ENCODE assay signal across 8 cellular contexts in the genomic region with DNA sequence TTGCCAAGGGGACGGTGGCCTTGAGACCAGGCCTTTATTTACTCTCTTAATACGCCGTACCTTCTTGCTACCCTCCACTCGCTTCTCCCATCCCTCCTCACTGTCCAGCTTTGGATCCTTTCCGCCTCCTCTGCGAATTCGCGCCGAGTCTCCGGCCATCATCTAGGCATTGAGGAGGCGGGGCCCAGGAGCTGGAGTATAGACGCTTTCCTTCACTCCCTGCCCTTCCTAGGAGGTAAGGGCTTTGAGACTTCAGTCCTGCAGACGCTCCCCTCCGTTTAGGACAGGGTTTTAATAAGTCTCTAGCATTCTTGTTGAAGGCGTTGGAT. TPM values are rescaled to one million over a fixed set of nuclear protein-coding genes. Genes with fewer than 3 reads are reported as not detected.
A peak's percentile ranks its signal among the peaks of the same experiment; 100 is the strongest.
DNase-seq lines count a peak whose midpoint lies in the region; ATAC-seq and TF ChIP-seq lines count a peak whose summit lies in the region.

No MANE protein-coding gene starts in this region.

- H3K4me1 Mint-ChIP-seq in activated CD4-positive, alpha-beta T cell treated with anti-CD3 and anti-CD28 coated beads, Interleukin-2, amount 10 ng/mL, durations not matched to agents 7 days and 5 days, result peaks cover 44% of the 10 kb centered on the region

- no peak for TF ChIP-seq CTCF in fibroblast of mammary gland (conservative IDR thresholded peaks at IDR 0.05; ENCODE audit: control insufficient read depth, insufficient read depth, low read depth, low read length)

- peak overlapping the region; percentile 99 for H3K4me3 Mint-ChIP-seq in activated CD4-positive, alpha-beta T cell treated with anti-CD3 and anti-CD28 coated beads, Interleukin-2, amount 10 ng/mL, durations not matched to agents 7 days and 5 days

- CTCF ChIA-PET in activated CD4-positive, alpha-beta T cell treated with anti-CD3 and anti-CD28 coated beads, Interleukin-2, amount 10 ng/mL, durations not matched to agents 7 days and 5 days (lab: Charles Lee), result interaction anchor here (0.7 to 1.1 kb wide), 2 partner anchors 27 to 90 kb away, joined by 3 read pairs; no protein-coding TSS in a partner anchor

- H3K27me3 Mint-ChIP-seq in activated CD4-positive, alpha-beta T cell treated with anti-CD3 and anti-CD28 coated beads, Interleukin-2, amount 10 ng/mL, durations not matched to agents 7 days and 5 days, result peaks cover 2% of the 10 kb centered on the region

- H3K4me3 ChIP-seq in fibroblast of mammary gland (ENCODE audit: control insufficient read depth, low read depth, low read length) (peak overlapping the region; percentile 67), neuron (ENCODE audit: low read length) (peak overlapping the region; percentile 91)

- peak overlapping the region; percentile 88 for H2AFZ ChIP-seq in neuron (ENCODE audit: low read depth, low read length)

- H3K36me3 Mint-ChIP-seq in activated CD4-positive, alpha-beta T cell treated with anti-CD3 and anti-CD28 coated beads, Interleukin-2, amount 10 ng/mL, durations not matched to agents 7 days and 5 days (ENCODE audit: low read depth), result peaks cover 24% of the 10 kb centered on the region

- H3K27ac Mint-ChIP-seq in activated CD4-positive, alpha-beta T cell treated with anti-CD3 and anti-CD28 coated beads, Interleukin-2, amount 10 ng/mL, durations not matched to agents 7 days and 5 days, result peak overlapping the region; percentile 96

- POLR2A ChIA-PET in activated CD4-positive, alpha-beta T cell treated with anti-CD3 and anti-CD28 coated beads, Interleukin-2, amount 10 ng/mL, durations not matched to agents 7 days and 5 days (lab: Charles Lee), result no interaction called here

- DNase-seq in COLO829 (ENCODE audit: low spot score) (peak; percentile 7), HS-27A (ENCODE audit: low read depth) (peak; percentile 8), fibroblast of mammary gland (ENCODE audit: low read depth) (peak; percentile 19), cortex of kidney (lab: John Stamatoyannopoulos, UW) (no peak), DMS114 treated with DMSO at 0.1 percent for 48 hours (lab: John Stamatoyannopoulos, UW; ENCODE audit: unreplicated experiment) (no peak)
- peak; percentile 10 for DNase-seq in activated CD4-positive, alpha-beta T cell treated with anti-CD3 and anti-CD28 coated beads, Interleukin-2, amount 10 ng/mL, durations not matched to agents 7 days and 5 days

- H3K9me3 Mint-ChIP-seq in activated CD4-positive, alpha-beta T cell treated with anti-CD3 and anti-CD28 coated beads, Interleukin-2, amount 10 ng/mL, durations not matched to agents 7 days and 5 days, result no peaks in the 10 kb centered on the region

- H3K4me1 ChIP-seq in neuron (ENCODE audit: insufficient read depth, low read length), result peaks cover 10% of the 10 kb centered on the region

- peak; percentile 6 for ATAC-seq in GM19452 (IDR thresholded peaks at IDR 0.05; ENCODE audit: unreplicated experiment)

- H3K36me3 ChIP-seq in neuron (ENCODE audit: insufficient read depth, low read length), result peaks cover 40% of the 10 kb centered on the region

- H3K9me3 ChIP-seq in neuron (ENCODE audit: low read length), result no peaks in the 10 kb centered on the region

- no peaks in the 10 kb centered on the region for H3K27me3 ChIP-seq in neuron (ENCODE audit: insufficient read depth, low read length)

RNA-seq across cellular contexts. Expression of a gene that starts 0.5 kb away (rescaled TPM):
- total RNA-seq in activated CD4-positive, alpha-beta T cell treated with anti-CD3 and anti-CD28 coated beads, Interleukin-2, amount 10 ng/mL, durations not matched to agents 7 days and 5 days, result 10 to 100 TPM; 61.3 to 64.0 TPM

RNA-seq across cellular contexts. Expression of a gene that starts 50.9 kb away (rescaled TPM):
- 10 to 100 TPM; 11.9 to 14.8 TPM for total RNA-seq in activated CD4-positive, alpha-beta T cell treated with anti-CD3 and anti-CD28 coated beads, Interleukin-2, amount 10 ng/mL, durations not matched to agents 7 days and 5 days

Comparison
In these comparisons a context has a peak if more than half of its experiments do, and no peak if none do; other contexts are left out.
1. DNase-seq: peak in COLO829 (single experiment), HS-27A (single experiment), activated CD4-positive, alpha-beta T cell treated with anti-CD3 and anti-CD28 coated beads, Interleukin-2, amount 10 ng/mL, durations not matched to agents 7 days and 5 days (single experiment) and fibroblast of mammary gland (single experiment); none in cortex of kidney (single experiment) and DMS114 treated with DMSO at 0.1 percent for 48 hours (single experiment).